ENCODE assay signal across 1 cellular context in the genomic region with DNA sequence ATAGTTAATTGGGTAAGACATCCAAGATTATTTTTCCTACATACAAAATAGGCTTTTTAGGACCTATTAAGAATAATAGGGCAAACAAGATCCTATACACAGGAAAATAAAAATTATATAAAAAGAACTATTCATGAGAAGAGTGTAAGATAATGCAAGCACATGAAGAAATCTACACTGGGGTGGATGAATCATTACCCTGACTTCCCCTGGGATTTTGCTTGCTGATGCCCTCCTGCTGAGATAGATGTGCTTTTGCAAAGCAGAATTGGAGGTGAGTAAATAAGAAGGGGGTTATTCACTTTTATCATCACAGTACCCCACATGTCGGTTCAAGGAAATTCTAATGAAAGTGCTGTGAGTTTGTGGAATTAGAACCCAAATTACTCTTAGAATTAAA.
TF ChIP-seq lines count a peak whose summit lies in the region.

No MANE protein-coding gene starts in this region.

TF ChIP-seq in SK-N-SH treated with all-trans-retinoic acid at 6 μM for 48 hours, 23 proteins besides CTCF, POLR2A, EP300 and RAD21 (continued from another document):
- TF ChIP-seq, protein P1, sequence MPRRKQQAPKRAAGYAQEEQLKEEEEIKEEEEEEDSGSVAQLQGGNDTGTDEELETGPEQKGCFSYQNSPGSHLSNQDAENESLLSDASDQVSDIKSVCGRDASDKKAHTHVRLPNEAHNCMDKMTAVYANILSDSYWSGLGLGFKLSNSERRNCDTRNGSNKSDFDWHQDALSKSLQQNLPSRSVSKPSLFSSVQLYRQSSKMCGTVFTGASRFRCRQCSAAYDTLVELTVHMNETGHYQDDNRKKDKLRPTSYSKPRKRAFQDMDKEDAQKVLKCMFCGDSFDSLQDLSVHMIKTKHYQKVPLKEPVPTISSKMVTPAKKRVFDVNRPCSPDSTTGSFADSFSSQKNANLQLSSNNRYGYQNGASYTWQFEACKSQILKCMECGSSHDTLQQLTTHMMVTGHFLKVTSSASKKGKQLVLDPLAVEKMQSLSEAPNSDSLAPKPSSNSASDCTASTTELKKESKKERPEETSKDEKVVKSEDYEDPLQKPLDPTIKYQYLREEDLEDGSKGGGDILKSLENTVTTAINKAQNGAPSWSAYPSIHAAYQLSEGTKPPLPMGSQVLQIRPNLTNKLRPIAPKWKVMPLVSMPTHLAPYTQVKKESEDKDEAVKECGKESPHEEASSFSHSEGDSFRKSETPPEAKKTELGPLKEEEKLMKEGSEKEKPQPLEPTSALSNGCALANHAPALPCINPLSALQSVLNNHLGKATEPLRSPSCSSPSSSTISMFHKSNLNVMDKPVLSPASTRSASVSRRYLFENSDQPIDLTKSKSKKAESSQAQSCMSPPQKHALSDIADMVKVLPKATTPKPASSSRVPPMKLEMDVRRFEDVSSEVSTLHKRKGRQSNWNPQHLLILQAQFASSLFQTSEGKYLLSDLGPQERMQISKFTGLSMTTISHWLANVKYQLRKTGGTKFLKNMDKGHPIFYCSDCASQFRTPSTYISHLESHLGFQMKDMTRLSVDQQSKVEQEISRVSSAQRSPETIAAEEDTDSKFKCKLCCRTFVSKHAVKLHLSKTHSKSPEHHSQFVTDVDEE (CRISPR knock-in tag; IDR thresholded peaks at IDR 0.05): no peak
